ENCODE assay signal across 8 cellular contexts in genomic region chr10:110226555-110226925, GRCh38. TPM values are rescaled to one million over a fixed set of nuclear protein-coding genes. Genes with fewer than 3 reads are reported as not detected.
DNase-seq lines count a peak whose midpoint lies in the region; ATAC-seq and TF ChIP-seq lines count a peak whose summit lies in the region.

No MANE protein-coding gene starts in this region.

- peaks cover 7% of the 10 kb centered on the region; the same call in 1 of the 2 replicates for H3K36me3 ChIP-seq in HAP-1 (replicated peaks)

- peaks cover 7% of the 10 kb centered on the region for H3K4me1 ChIP-seq in HAP-1
- H3K4me1 ChIP-seq in mononuclear cell (ENCODE audit: insufficient read depth, low read length), result peaks cover 31% of the 10 kb centered on the region

- H3K27me3 ChIP-seq in HAP-1 (ENCODE audit: low read depth), result no peaks in the 10 kb centered on the region
- H3K27me3 ChIP-seq in mononuclear cell (ENCODE audit: insufficient read depth, low read length), result no peaks in the 10 kb centered on the region

- H3K4me3 ChIP-seq in HAP-1 (peak overlapping the region; percentile 70), epithelial cell of esophagus (ENCODE audit: low read length) (peak overlapping the region; percentile 60), mononuclear cell (ENCODE audit: low read length) (peak overlapping the region; percentile 78)

- DNase-seq in AG09319 (ENCODE audit: extremely low read depth, low read depth) (peak; percentile 86), HAP-1 (ENCODE audit: low spot score in 2 of 2) (peak; percentile 73 to 92), NOMO-1 treated with dmso at 0.1 percent for 144 hours (lab: John Stamatoyannopoulos, UW; ENCODE audit: unreplicated experiment) (peak; percentile 86), activated T-cell treated with anti-CD3 and anti-CD28 coated beads for 4 hours (peak; percentile 82), epithelial cell of esophagus (ENCODE audit: low read depth) (peak; percentile 96)
- DNase-seq in stimulated activated CD8-positive, alpha-beta memory T cell treated with anti-CD3 and anti-CD28 coated beads, Interleukin-2, amount 100 ng/mL, for 1 hour (ENCODE audit: low read depth in 2 of 2), result peak; percentile 60 to 76

- in situ Hi-C loops in HAP-1 (cut with MboI; ENCODE audit: low sequenced_read_pairs), result no loop called here

- TF ChIP-seq CTCF in AG09319 (IDR thresholded peaks at IDR 0.05; ENCODE audit: low read depth, low read length) (no peak), epithelial cell of esophagus (IDR thresholded peaks at IDR 0.05; ENCODE audit: insufficient read depth, low read depth, low read length, missing control alignments) (no peak)

- no peaks in the 10 kb centered on the region for H3K9me3 ChIP-seq in HAP-1
- no peaks in the 10 kb centered on the region for H3K9me3 ChIP-seq in mononuclear cell (ENCODE audit: low read depth, low read length)

- ATAC-seq in GM19467 (IDR thresholded peaks at IDR 0.05; ENCODE audit: unreplicated experiment), result no peak

RNA-seq across cellular contexts. Expression of gene MXI1, which starts 19.1 kb away (rescaled TPM):
- total RNA-seq in mononuclear cell, result 75.7 TPM
